ENCODE assay signal across 8 cellular contexts in the genomic region with DNA sequence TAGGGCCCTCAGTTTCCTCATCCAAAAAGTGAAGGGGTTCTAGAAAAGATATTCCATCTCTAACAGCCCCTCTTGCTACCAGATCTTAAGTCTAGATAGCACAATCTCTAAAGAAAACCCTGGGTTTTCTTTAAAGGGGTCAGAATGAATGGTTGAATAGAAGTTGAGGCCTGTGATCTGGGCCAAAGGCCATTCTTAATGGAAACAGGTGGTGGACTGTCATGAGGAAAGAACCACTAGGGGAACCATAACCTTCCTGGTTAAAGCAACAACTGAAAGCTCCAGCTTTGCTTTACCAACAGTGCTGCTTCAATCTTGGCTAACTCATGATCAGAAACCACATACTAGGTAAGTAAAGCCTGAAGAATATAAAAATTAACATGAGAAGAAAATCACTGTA. TPM values are rescaled to one million over a fixed set of nuclear protein-coding genes. Genes with fewer than 3 reads are reported as not detected.
DNase-seq lines count a peak whose midpoint lies in the region; ATAC-seq lines count a peak whose summit lies in the region.

No MANE protein-coding gene starts in this region.

- DNase-seq in GM03348 (ENCODE audit: low spot score) (peak; percentile 29), adipocyte (ENCODE audit: low read depth) (peak; percentile 48), left colon (no peak), NCI-H748 treated with DMSO at 0.1 percent for 48 hours (lab: John Stamatoyannopoulos, UW) (no peak), DMS79 (lab: John Stamatoyannopoulos, UW) (no peak)
- peak; percentile 30 for DNase-seq in Jurkat, Clone E6-1 (ENCODE audit: low read depth, low spot score)

- intact Hi-C loops in left colon (cut with DNase I, micrococcal nuclease) = no loop called here

- no peaks in the 10 kb centered on the region for H3K27me3 ChIP-seq in adipocyte (replicated peaks; ENCODE audit: control insufficient read depth, insufficient read depth, low read length)

- peaks cover 29% of the 10 kb centered on the region for H3K4me1 ChIP-seq in adipocyte (ENCODE audit: control insufficient read depth, insufficient read depth, low read length)

- ATAC-seq in left colon (peak; percentile 13), GM21360 (IDR thresholded peaks at IDR 0.05; ENCODE audit: unreplicated experiment) (no peak), HG03108 (IDR thresholded peaks at IDR 0.05; ENCODE audit: unreplicated experiment) (no peak)

- peak overlapping the region; percentile 94 for H3K4me3 ChIP-seq in Jurkat, Clone E6-1 (ENCODE audit: low read length)
- H3K4me3 ChIP-seq in adipocyte (ENCODE audit: low read length) = peak overlapping the region; percentile 92

- no peaks in the 10 kb centered on the region for H3K9me3 ChIP-seq in adipocyte (ENCODE audit: control insufficient read depth, low read length)

- H3K9ac ChIP-seq in adipocyte (ENCODE audit: low read length) = peak overlapping the region; percentile 99

- no peaks in the 10 kb centered on the region for H3K36me3 ChIP-seq in adipocyte (ENCODE audit: control insufficient read depth, insufficient read depth, low read length, severe bottlenecking)

RNA-seq across cellular contexts. Expression of gene CELF1, which starts 1.8 kb away (rescaled TPM):
- 24.0 TPM for polyA plus RNA-seq in Jurkat, Clone E6-1 (2012; ENCODE audit: insufficient read depth, insufficient read length)
- total RNA-seq in left colon = 10 to 100 TPM; 70.6 to 93.1 TPM

RNA-seq across cellular contexts. Expression of gene PTPMT1, which starts 14.3 kb away (rescaled TPM):
- polyA plus RNA-seq in Jurkat, Clone E6-1 (2012; ENCODE audit: insufficient read depth, insufficient read length) = 41.2 TPM
- total RNA-seq in left colon = 10 to 100 TPM; 28.9 to 29.5 TPM

RNA-seq across cellular contexts. Expression of gene KBTBD4, which starts 27.7 kb away (rescaled TPM):
- 30.9 TPM for polyA plus RNA-seq in Jurkat, Clone E6-1 (2012; ENCODE audit: insufficient read depth, insufficient read length)
- 10 to 100 TPM; 11.7 to 14.9 TPM for total RNA-seq in left colon

RNA-seq across cellular contexts. Expression of gene NDUFS3, which starts 27.8 kb away (rescaled TPM):
- 264 TPM for polyA plus RNA-seq in Jurkat, Clone E6-1 (2012; ENCODE audit: insufficient read depth, insufficient read length)
- 100 to 1,000 TPM; 180 to 246 TPM for total RNA-seq in left colon

RNA-seq across cellular contexts. Expression of gene FAM180B, which starts 35.4 kb away (rescaled TPM):
- not detected for polyA plus RNA-seq in Jurkat, Clone E6-1 (2012; ENCODE audit: insufficient read depth, insufficient read length)
- under 1 TPM in 1 of 2 donors, not detected in 1; 0.42 TPM for total RNA-seq in left colon

Comparison
In these comparisons a context has a peak if more than half of its experiments do, and no peak if none do; other contexts are left out.
1. DNase-seq: peak in GM03348 (single experiment), Jurkat, Clone E6-1 (single experiment) and adipocyte (single experiment); none in left colon (0 of 2), NCI-H748 treated with DMSO at 0.1 percent for 48 hours (single experiment) and DMS79 (single experiment).